Comparison of ENCODE assay signal across 3 cellular contexts in genomic region chr17:36918260-36918691, GRCh38.
TF ChIP-seq lines count a peak whose summit lies in the region.

No MANE protein-coding gene starts in this region.

TF ChIP-seq in A549, 52 proteins besides CTCF, POLR2A, EP300 and RAD21 (continued from another document):
- TF ChIP-seq E2F6 (IDR thresholded peaks at IDR 0.05; ENCODE audit: borderline replicate concordance, low read depth) (no peak), EHMT2 (IDR thresholded peaks at IDR 0.05; ENCODE audit: low read depth) (no peak), HOXB13 (CRISPR knock-in tag; IDR thresholded peaks at IDR 0.05; ENCODE audit: low read depth) (no peak), HEYL (CRISPR knock-in tag; IDR thresholded peaks at IDR 0.05) (no peak), MAX (IDR thresholded peaks at IDR 0.05) (no peak), PBX3 (IDR thresholded peaks at IDR 0.05) (no peak), HOXA7 (CRISPR knock-in tag; IDR thresholded peaks at IDR 0.05) (no peak), SREBF2 (IDR thresholded peaks at IDR 0.05) (no peak), MYC (IDR thresholded peaks at IDR 0.05; ENCODE audit: borderline replicate concordance, low read length) (no peak)

TF ChIP-seq in HEK293, 187 proteins besides CTCF, POLR2A, EP300 and RAD21 (continues in another document):
- TF ChIP-seq PRDM2 (tag by site-specific recombination; IDR thresholded peaks at IDR 0.05; ENCODE audit: borderline replicate concordance), result no peak
- no peak for TF ChIP-seq ZNF266 (tag by site-specific recombination; IDR thresholded peaks at IDR 0.05; ENCODE audit: low read depth)
- no peak for TF ChIP-seq ZNF513 (tag by site-specific recombination; IDR thresholded peaks at IDR 0.05)
- TF ChIP-seq ZNF426 (tag by site-specific recombination; IDR thresholded peaks at IDR 0.05), result no peak
- no peak for TF ChIP-seq PRDM4 (tag by site-specific recombination; IDR thresholded peaks at IDR 0.05)
- no peak for TF ChIP-seq ZNF837 (tag by site-specific recombination; IDR thresholded peaks at IDR 0.05)
- peak; percentile 51 for TF ChIP-seq SP3 (tag by site-specific recombination; IDR thresholded peaks at IDR 0.05)
- TF ChIP-seq ZSCAN23 (tag by site-specific recombination; IDR thresholded peaks at IDR 0.05), result no peak
- peak; percentile 97 for TF ChIP-seq ZFHX2 (tag by site-specific recombination; conservative IDR thresholded peaks at IDR 0.05)
- no peak for TF ChIP-seq ZNF23 (tag by site-specific recombination; IDR thresholded peaks at IDR 0.05; ENCODE audit: borderline replicate concordance)
- TF ChIP-seq WT1 (tag by site-specific recombination; IDR thresholded peaks at IDR 0.05), result peak; percentile 61

TF ChIP-seq in WTC11, 78 proteins besides CTCF, POLR2A, EP300 and RAD21 (continued from another document):
- TF ChIP-seq ARID4B (CRISPR knock-in tag; IDR thresholded peaks at IDR 0.05; ENCODE audit: borderline replicate concordance), result no peak
- TF ChIP-seq ZNF263 (CRISPR knock-in tag; IDR thresholded peaks at IDR 0.05; ENCODE audit: low read depth), result peak; percentile 86
- no peak for TF ChIP-seq HMGXB4 (CRISPR knock-in tag; IDR thresholded peaks at IDR 0.05)
- no peak for TF ChIP-seq ATF3 (CRISPR knock-in tag; conservative IDR thresholded peaks at IDR 0.05)
